8 cellular contexts compared by ENCODE assay signal in the genomic region with DNA sequence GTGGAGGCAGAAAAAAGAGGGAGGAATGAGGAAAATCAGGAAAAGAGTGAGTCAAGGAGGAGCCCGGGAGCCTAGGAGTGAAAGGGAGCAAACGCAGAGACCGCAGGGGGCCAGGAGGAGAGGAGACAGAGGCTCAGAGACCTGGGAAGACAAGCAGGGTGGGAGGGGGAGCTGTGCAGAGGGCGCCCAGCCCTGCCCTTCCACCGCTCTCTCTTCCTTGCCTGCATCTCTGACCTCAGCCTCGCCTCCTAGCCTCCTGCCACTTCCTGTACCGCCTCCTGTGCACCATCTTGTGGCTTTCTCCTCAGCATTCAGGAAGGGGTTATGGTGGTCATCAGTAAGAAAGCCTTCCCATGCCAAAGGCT. TPM values are rescaled to one million over a fixed set of nuclear protein-coding genes. Genes with fewer than 3 reads are reported as not detected.
DNase-seq lines count a peak whose midpoint lies in the region; TF ChIP-seq lines count a peak whose summit lies in the region.

No MANE protein-coding gene starts in this region.

- H3K27me3 Mint-ChIP-seq in activated T-cell treated with anti-CD3 and anti-CD28 coated beads, Interleukin-2, amount 50 U/mL, for 24 hours: no peaks in the 10 kb centered on the region

- H3K27me3 ChIP-seq in iPS-15b (ENCODE audit: control insufficient read depth, insufficient read depth, low read length): peaks cover 11% of the 10 kb centered on the region
- H3K27me3 ChIP-seq in thymus (ENCODE audit: control insufficient read depth, insufficient read depth): no peaks in the 10 kb centered on the region

- H3K9me3 ChIP-seq in iPS-15b (ENCODE audit: control insufficient read depth, insufficient read depth, low read length) (no peaks in the 10 kb centered on the region), thymus (ENCODE audit: control insufficient read depth) (no peaks in the 10 kb centered on the region)

- WGBS in thymus: 11% methylated on average over 7 of the region's 7 CpGs

- no peak overlapping the region for H3K9ac ChIP-seq in iPS-15b (ENCODE audit: low read depth, low read length)

- H3K4me1 Mint-ChIP-seq in activated T-cell treated with anti-CD3 and anti-CD28 coated beads, Interleukin-2, amount 50 U/mL, for 24 hours (ENCODE audit: low read depth): peaks cover 37% of the 10 kb centered on the region

- peak overlapping the region; percentile 60 for H3K27ac Mint-ChIP-seq in activated T-cell treated with anti-CD3 and anti-CD28 coated beads, Interleukin-2, amount 50 U/mL, for 24 hours

- peaks cover 22% of the 10 kb centered on the region for H3K36me3 Mint-ChIP-seq in activated T-cell treated with anti-CD3 and anti-CD28 coated beads, Interleukin-2, amount 50 U/mL, for 24 hours (ENCODE audit: low read depth)

- TF ChIP-seq CTCF in GM13976 (IDR thresholded peaks at IDR 0.05; ENCODE audit: borderline replicate concordance, control extremely low read depth, extremely low read depth, insufficient read depth, missing control alignments): no peak

- in situ Hi-C loops in GM13976 (cut with MboI; ENCODE audit: low sequenced_read_pairs, unreplicated experiment): no loop called here

- peak overlapping the region; percentile 81 for H3K4me3 Mint-ChIP-seq in activated T-cell treated with anti-CD3 and anti-CD28 coated beads, Interleukin-2, amount 50 U/mL, for 24 hours

- H3K4me3 ChIP-seq in iPS-15b (ENCODE audit: low read depth, low read length): peak overlapping the region; percentile 88
- H3K4me3 ChIP-seq in thymus (ENCODE audit: low read length): peak overlapping the region; percentile 62

- no peak overlapping the region for H3K27ac ChIP-seq in thymus (ENCODE audit: low read depth)

- H3K9me3 Mint-ChIP-seq in activated T-cell treated with anti-CD3 and anti-CD28 coated beads, Interleukin-2, amount 50 U/mL, for 24 hours: no peaks in the 10 kb centered on the region

- H3K36me3 ChIP-seq in iPS-15b (ENCODE audit: control insufficient read depth, insufficient read depth, low read length): peaks cover 13% of the 10 kb centered on the region
- H3K36me3 ChIP-seq in thymus (ENCODE audit: control insufficient read depth, insufficient read depth): peaks cover 24% of the 10 kb centered on the region

- DNase-seq in activated T-cell treated with anti-CD3 and anti-CD28 coated beads, Interleukin-2, amount 50 U/mL, for 24 hours: peak; percentile 43
- DNase-seq in activated T-cell treated with anti-CD3 and anti-CD28 coated beads for 4 hours: no peak
- peak; percentile 18 for DNase-seq in activated CD4-positive, alpha-beta T cell treated with anti-CD3 and anti-CD28 coated beads, Interleukin-2, amount 50 U/mL, for 1 hour
- no peak for DNase-seq in NCI-H446 treated with DMSO at 0.1 percent for 48 hours (lab: John Stamatoyannopoulos, UW)
- DNase-seq in GM13976 (ENCODE audit: low spot score): no peak
- no peak for DNase-seq in NCI-H510A (lab: John Stamatoyannopoulos, UW)

- peaks cover 13% of the 10 kb centered on the region for H3K4me1 ChIP-seq in iPS-15b (ENCODE audit: control insufficient read depth, insufficient read depth, low read length)
- H3K4me1 ChIP-seq in thymus (ENCODE audit: control insufficient read depth, insufficient read depth, low read length): peaks cover 12% of the 10 kb centered on the region

RNA-seq across cellular contexts. Expression of gene CLSTN3, which starts 1.3 kb away (rescaled TPM):
- polyA plus RNA-seq in thymus: 25.3 TPM

RNA-seq across cellular contexts. Expression of gene RBP5, which starts 2.8 kb away (rescaled TPM):
- 12.0 TPM for polyA plus RNA-seq in thymus

RNA-seq across cellular contexts. Expression of gene C1RL, which starts 22.5 kb away (rescaled TPM):
- polyA plus RNA-seq in thymus: 54.8 TPM

RNA-seq across cellular contexts. Expression of gene C1R, which starts 39.2 kb away (rescaled TPM):
- polyA plus RNA-seq in thymus: 149 TPM

RNA-seq across cellular contexts. Expression of gene PEX5, which starts 58.0 kb away (rescaled TPM):
- polyA plus RNA-seq in thymus: 31.6 TPM

Comparison
In these comparisons a context has a peak if more than half of its experiments do, and no peak if none do; other contexts are left out.
1. DNase-seq: peak in activated T-cell treated with anti-CD3 and anti-CD28 coated beads, Interleukin-2, amount 50 U/mL, for 24 hours (single experiment) and activated CD4-positive, alpha-beta T cell treated with anti-CD3 and anti-CD28 coated beads, Interleukin-2, amount 50 U/mL, for 1 hour (single experiment); none in activated T-cell treated with anti-CD3 and anti-CD28 coated beads for 4 hours (single experiment), NCI-H446 treated with DMSO at 0.1 percent for 48 hours (single experiment), GM13976 (single experiment) and NCI-H510A (single experiment).